Comparison of ENCODE assay signal across 16 cellular contexts in genomic region chr13:48151766-48152165, GRCh38. TPM values are rescaled to one million over a fixed set of nuclear protein-coding genes. Genes with fewer than 3 reads are reported as not detected.
DNase-seq lines count a peak whose midpoint lies in the region; ATAC-seq and TF ChIP-seq lines count a peak whose summit lies in the region.
"Had no signal": no experiment of that assay in that cellular context is flagged by ENCODE, and none has a peak within 500 bp of the region (broad histone marks: within the 10 kb centered on the region; RNA-seq: fewer than 3 reads in every experiment).

No MANE protein-coding gene starts in this region.

- peak overlapping the region; percentile 85 for H2AFZ ChIP-seq in HCT116 (ENCODE audit: low read depth, low read length, poor library complexity, severe bottlenecking)

- no peak for TF ChIP-seq CTCF in CD4-positive, alpha-beta T cell (IDR thresholded peaks at IDR 0.05)
- TF ChIP-seq CTCF in HCT116 (IDR thresholded peaks at IDR 0.05 in 2 of 3, conservative IDR thresholded peaks at IDR 0.05 in 1 of 3; ENCODE audit: borderline replicate concordance in 1 of 3, insufficient read depth in 1 of 3, low read depth in 2 of 3, low read length in 2 of 3) (no peak), thyroid gland (IDR thresholded peaks at IDR 0.05) (no peak)

- no peak for TF ChIP-seq RAD21 in HCT116 (IDR thresholded peaks at IDR 0.05; ENCODE audit: low read depth)

- no peak for DNase-seq in CD4-positive, alpha-beta T cell
- DNase-seq in HCT116 (ENCODE audit: low read depth, low spot score) (no peak), thyroid gland (no peak)
- DNase-seq: gastrocnemius medialis, GOT3, Kasumi-1, NCI-H2081, SJCRH30 had no signal

- peaks cover 20 to 25% of the 10 kb centered on the region in 2 experiments for H3K4me1 ChIP-seq in HCT116 (ENCODE audit: control insufficient read depth in 1 of 2, insufficient read depth in 2 of 2, low read length in 2 of 2)
- H3K4me1 ChIP-seq in mucosa of rectum (ENCODE audit: control insufficient read depth in 2 of 2, insufficient read depth in 2 of 2, low read length in 2 of 2) = peaks cover 0 to 2% of the 10 kb centered on the region in 2 donors
- H3K4me1 ChIP-seq in thyroid gland = no peaks in the 10 kb centered on the region
- H3K4me1 ChIP-seq: gastrocnemius medialis had no signal

- H3K27me3 ChIP-seq in CD4-positive, alpha-beta T cell (ENCODE audit: control insufficient read depth, insufficient read depth, low read length) = no peaks in the 10 kb centered on the region
- H3K27me3 ChIP-seq in HCT116 (ENCODE audit: insufficient read depth, low read length) (no peaks in the 10 kb centered on the region), mucosa of rectum (ENCODE audit: control insufficient read depth in 2 of 2, insufficient read depth in 2 of 2, low read length in 2 of 2) (no peaks in the 10 kb centered on the region), thyroid gland (no peaks in the 10 kb centered on the region)
- H3K27me3 ChIP-seq: cardiac muscle cell, gastrocnemius medialis, SJCRH30 had no signal

- H3K9me2 ChIP-seq in HCT116 (ENCODE audit: insufficient read depth) = no peaks in the 10 kb centered on the region

- H3K4me2 ChIP-seq in HCT116 (ENCODE audit: low read length) = no peak overlapping the region

- H3K36me3 Mint-ChIP-seq in CD4-positive, alpha-beta T cell (ENCODE audit: low read depth) = no peaks in the 10 kb centered on the region
- no peaks in the 10 kb centered on the region for H3K36me3 Mint-ChIP-seq in activated T-helper 17 cell treated with anti-CD3 and anti-CD28 coated beads, Interleukin-2, amount 50 U/mL, for 72 hours (ENCODE audit: low read depth)

- WGBS in thyroid gland, 2 donors = 75 to 82% methylated on average over 5 of the region's 5 CpGs

- no peaks in the 10 kb centered on the region for H3K27me3 Mint-ChIP-seq in CD4-positive, alpha-beta T cell
- no peaks in the 10 kb centered on the region for H3K27me3 Mint-ChIP-seq in activated T-helper 17 cell treated with anti-CD3 and anti-CD28 coated beads, Interleukin-2, amount 50 U/mL, for 72 hours

- peaks cover 75% of the 10 kb centered on the region for H3K4me1 Mint-ChIP-seq in CD4-positive, alpha-beta T cell (ENCODE audit: low read depth)
- H3K4me1 Mint-ChIP-seq in activated T-helper 17 cell treated with anti-CD3 and anti-CD28 coated beads, Interleukin-2, amount 50 U/mL, for 72 hours = peaks cover 41% of the 10 kb centered on the region

- H3K79me2 ChIP-seq in HCT116 (ENCODE audit: insufficient read depth, low read length) = no peaks in the 10 kb centered on the region

- H4K20me1 ChIP-seq in HCT116 (ENCODE audit: insufficient read depth) = no peaks in the 10 kb centered on the region

- no peak for TF ChIP-seq POLR2A in HCT116 (IDR thresholded peaks at IDR 0.05; ENCODE audit: borderline replicate concordance, extremely low read depth, insufficient read depth, insufficient read length)
- no peak for TF ChIP-seq POLR2A in thyroid gland (IDR thresholded peaks at IDR 0.05)

- no TSS peak for BruUV-seq in HCT116 (replicated peaks; lab: Mats Ljungman, UMichigan)

- RAD21 ChIA-PET in HCT116 (lab: Charles Lee; ENCODE audit: low non-redundant PET in 1 of 2, low total read pairs in 2 of 2, uncharacterized antibody in 2 of 2, unreplicated experiment in 2 of 2) = no interaction called here

- CTCF ChIA-PET in CD4-positive, alpha-beta T cell (lab: Charles Lee) = interaction anchor here (1.5 kb wide), 1 partner anchor 25 kb away, joined by 3 read pairs; no protein-coding TSS in a partner anchor
- CTCF ChIA-PET in HCT116 (lab: Charles Lee) = no interaction called here

- ATAC-seq in CD4-positive, alpha-beta T cell (ENCODE audit: poor library complexity) = no peak
- no peak for ATAC-seq in HCT116
- ATAC-seq in activated T-helper 17 cell treated with anti-CD3 and anti-CD28 coated beads, Interleukin-2, amount 50 U/mL, for 72 hours (replicated peaks) = no peak
- no peak for ATAC-seq in HG03432 (IDR thresholded peaks at IDR 0.05; ENCODE audit: unreplicated experiment)
- ATAC-seq in HG02610 (IDR thresholded peaks at IDR 0.05; ENCODE audit: unreplicated experiment) = no peak
- ATAC-seq in GM18520 (IDR thresholded peaks at IDR 0.05; ENCODE audit: unreplicated experiment) = no peak
- ATAC-seq: gastrocnemius medialis had no signal

- no peak overlapping the region for H3K9ac ChIP-seq in HCT116 (ENCODE audit: low read length)
- no peak overlapping the region for H3K9ac ChIP-seq in mucosa of rectum (ENCODE audit: low read depth in 1 of 2, low read length in 2 of 2)

- POLR2A ChIA-PET in CD4-positive, alpha-beta T cell (lab: Charles Lee) = no interaction called here
- POLR2A ChIA-PET in HCT116 (lab: Charles Lee) = no interaction called here

- H3K36me3 ChIP-seq in HCT116 (ENCODE audit: control insufficient read depth in 1 of 2, insufficient read depth in 2 of 2, low read length in 2 of 2) (no peaks in the 10 kb centered on the region), mucosa of rectum (ENCODE audit: control insufficient read depth in 2 of 2, insufficient read depth in 2 of 2, low read length in 2 of 2) (no peaks in the 10 kb centered on the region), thyroid gland (no peaks in the 10 kb centered on the region)
- H3K36me3 ChIP-seq: cardiac muscle cell, gastrocnemius medialis, SJCRH30 had no signal

- peaks cover 3% of the 10 kb centered on the region for H3K9me3 Mint-ChIP-seq in CD4-positive, alpha-beta T cell
- H3K9me3 Mint-ChIP-seq in activated T-helper 17 cell treated with anti-CD3 and anti-CD28 coated beads, Interleukin-2, amount 50 U/mL, for 72 hours = no peaks in the 10 kb centered on the region

- peak overlapping the region; percentile 36 for H3K27ac ChIP-seq in CD4-positive, alpha-beta T cell (ENCODE audit: low read depth, low read length)
- H3K27ac ChIP-seq in HCT116 (ENCODE audit: low read depth, low read length) (no peak overlapping the region), mucosa of rectum (ENCODE audit: low read depth in 2 of 2, low read length in 2 of 2) (peak overlapping the region; percentile 14 to 56), thyroid gland (no peak overlapping the region)
- H3K27ac ChIP-seq: cardiac muscle cell, gastrocnemius medialis, SJCRH30, VCaP had no signal

- H3K27ac Mint-ChIP-seq in CD4-positive, alpha-beta T cell = peak overlapping the region; percentile 93
- peak overlapping the region; percentile 16 for H3K27ac Mint-ChIP-seq in activated T-helper 17 cell treated with anti-CD3 and anti-CD28 coated beads, Interleukin-2, amount 50 U/mL, for 72 hours
- H3K27ac Mint-ChIP-seq: activated T-helper 2 cell treated with anti-CD3 and anti-CD28 coated beads, Interferon-gamma antibody, Interleukin-2, Interleukin-4, amounts not matched to agents 10 μg/mL and 5 μg/mL and 100 μg/mL, durations not matched to agents 14 hours and 24 hours and 36 hours had no signal

- H3K9me3 ChIP-seq in CD4-positive, alpha-beta T cell (ENCODE audit: control insufficient read depth, low read length) = no peaks in the 10 kb centered on the region
- no peaks in the 10 kb centered on the region for H3K9me3 ChIP-seq in HCT116 (ENCODE audit: control insufficient read depth in 1 of 2, insufficient read depth in 1 of 2, low read depth in 1 of 2, low read length in 2 of 2)
- H3K9me3 ChIP-seq in mucosa of rectum (ENCODE audit: control insufficient read depth in 2 of 2, low read length in 2 of 2) = no peaks in the 10 kb centered on the region
- H3K9me3 ChIP-seq in thyroid gland = no peaks in the 10 kb centered on the region
- H3K9me3 ChIP-seq: gastrocnemius medialis, SJCRH30 had no signal

- intact Hi-C loops in CD4-positive, alpha-beta T cell (cut with DNase I, micrococcal nuclease) = loop anchor here in 1 of 2 experiments (5.0 kb wide), 1 partner anchor 71 kb away; no protein-coding TSS in a partner anchor
- intact Hi-C loops in HCT116 (cut with micrococcal nuclease) = no loop called here
- intact Hi-C loops in thyroid gland (cut with DNase I) = no loop called here

- no peak overlapping the region for H3K4me3 ChIP-seq in HCT116 (replicated peaks in 1 of 2; ENCODE audit: low read depth in 1 of 2, low read length in 2 of 2)
- no peak overlapping the region for H3K4me3 ChIP-seq in mucosa of rectum (ENCODE audit: low read length in 2 of 2)
- H3K4me3 ChIP-seq in thyroid gland (replicated peaks in 1 of 3) = no peak overlapping the region
- H3K4me3 ChIP-seq: cardiac muscle cell, gastrocnemius medialis, SJCRH30 had no signal

- H3K4me3 Mint-ChIP-seq in CD4-positive, alpha-beta T cell = peak overlapping the region; percentile 5
- peak overlapping the region; percentile 46 for H3K4me3 Mint-ChIP-seq in activated T-helper 17 cell treated with anti-CD3 and anti-CD28 coated beads, Interleukin-2, amount 50 U/mL, for 72 hours

TF ChIP-seq in HCT116, 20 proteins besides CTCF, POLR2A, EP300 and RAD21 (continues in another document):
- TF ChIP-seq TCF7L2 (IDR thresholded peaks at IDR 0.05; ENCODE audit: borderline replicate concordance, extremely low read depth, insufficient read depth, insufficient read length) (no peak), ZBTB33 (IDR thresholded peaks at IDR 0.05; ENCODE audit: extremely low read depth, insufficient replicate concordance, low read length) (no peak), CBX3 (IDR thresholded peaks at IDR 0.05; ENCODE audit: low read depth) (no peak), MAX (IDR thresholded peaks at IDR 0.05) (no peak), ATF3 (IDR thresholded peaks at IDR 0.05) (no peak)

RNA-seq across cellular contexts. Expression of gene MED4, which starts 56.9 kb away (rescaled TPM):
- total RNA-seq in CD4-positive, alpha-beta T cell = 10 to 100 TPM; 48.9 to 56.1 TPM
- total RNA-seq in HCT116 (2021; ENCODE audit: unreplicated experiment) = 46.9 TPM
- polyA plus RNA-seq in HCT116 (2012) = 35.5 and 36.6 TPM in 2 replicates
- 10 to 100 TPM; 42.0 to 58.9 TPM for total RNA-seq in activated T-helper 17 cell treated with anti-CD3 and anti-CD28 coated beads, Interleukin-2, amount 50 U/mL, for 72 hours
- 10 to 100 TPM; 32.8 to 36.8 (median 34.5) TPM for total RNA-seq in thyroid gland

Comparison
In these comparisons a context has a peak if more than half of its experiments do, and no peak if none do; other contexts are left out.
1. H3K27ac ChIP-seq: peak in CD4-positive, alpha-beta T cell (single experiment) and mucosa of rectum (2 of 2); none in HCT116 (single experiment) and thyroid gland (0 of 3).